ENCODE assay signal across 10 cellular contexts in genomic region chr9:122261469-122261881, GRCh38. TPM values are rescaled to one million over a fixed set of nuclear protein-coding genes. Genes with fewer than 3 reads are reported as not detected.
A peak's percentile ranks its signal among the peaks of the same experiment; 100 is the strongest.
DNase-seq lines count a peak whose midpoint lies in the region; ATAC-seq, FAIRE-seq and TF ChIP-seq lines count a peak whose summit lies in the region.
"Had no signal": no experiment of that assay in that cellular context is flagged by ENCODE, and none has a peak within 500 bp of the region (broad histone marks: within the 10 kb centered on the region; RNA-seq: fewer than 3 reads in every experiment).

No MANE protein-coding gene starts in this region.

- TF ChIP-seq POLR2A in K562 (conservative IDR thresholded peaks at IDR 0.05) (no peak), HepG2 (IDR thresholded peaks at IDR 0.05; ENCODE audit: insufficient read depth in 1 of 2, low read depth in 2 of 2, low read length in 2 of 2) (no peak)

- no peak for TF ChIP-seq EP300 in K562 (IDR thresholded peaks at IDR 0.05; ENCODE audit: low read length)
- no peak for TF ChIP-seq EP300 in HepG2 (IDR thresholded peaks at IDR 0.05; ENCODE audit: low read depth in 2 of 2, low read length in 2 of 2)
- TF ChIP-seq EP300 in HepG2 (CRISPR knock-in tag; IDR thresholded peaks at IDR 0.05; ENCODE audit: borderline replicate concordance) = no peak

- TF ChIP-seq CTCF in HEK293 (tag by site-specific recombination; IDR thresholded peaks at IDR 0.05) = no peak
- no peak for TF ChIP-seq CTCF in K562 (IDR thresholded peaks at IDR 0.05 in 2 of 3, conservative IDR thresholded peaks at IDR 0.05 in 1 of 3; ENCODE audit: insufficient read depth in 2 of 3, low read depth in 1 of 3, low read length in 3 of 3)
- TF ChIP-seq CTCF in HepG2 (CRISPR knock-in tag; IDR thresholded peaks at IDR 0.05) = no peak

- H2AFZ ChIP-seq in ACC112 (ENCODE audit: low read length, unreplicated experiment) = no peak overlapping the region
- H2AFZ ChIP-seq in K562 (ENCODE audit: low read depth, low read length) = no peak overlapping the region
- H2AFZ ChIP-seq in HepG2 (ENCODE audit: low read length) = no peak overlapping the region

- POLR2A ChIA-PET in HEK293 (lab: Yijun Ruan, JAX) (interaction anchor here (2.1 kb wide), 1 partner anchor 9 kb away, joined by 5 read pairs; no protein-coding TSS in a partner anchor), K562 (lab: Yijun Ruan, JAX) (interaction anchor here (0.6 to 1.2 kb wide), 2 partner anchors 39 to 1435 kb away, joined by 3 read pairs; no protein-coding TSS in a partner anchor), HepG2 (lab: Yijun Ruan, JAX) (no interaction called here)

- WGBS in K562 (ENCODE audit: insufficient coverage, low coverage, missing lambda C conversion rate) = 13% methylated on average over 1 of the region's 1 CpG
- 14% methylated on average over 1 of the region's 1 CpG for WGBS in HepG2 (ENCODE audit: low lambda C conversion rate)

- in situ Hi-C loops in K562 (cut with MboI) (no loop called here), HepG2 (cut with HindIII; ENCODE audit: extremely low pct_ligation_motif_present, low pct_unique_long_range_greater_than_20kb) (no loop called here)

- intact Hi-C loops in K562 (cut with micrococcal nuclease) = loop anchor here (5.0 kb wide), 1 partner anchor 104 kb away; the partner anchor contains the start of genes MORN5 and NDUFA8
- intact Hi-C loops in HepG2 (cut with micrococcal nuclease; ENCODE audit: unreplicated experiment) = loop anchor here (5.0 kb wide), 3 partner anchors 74 to 164 kb away; no protein-coding TSS in a partner anchor

- CTCF ChIA-PET in HEK293 (lab: Yijun Ruan, JAX) = interaction anchor here (0.6 to 5.3 kb wide), 2 partner anchors 64 to 135 kb away, joined by 3 to 19 read pairs; no protein-coding TSS in a partner anchor
- CTCF ChIA-PET in K562 (lab: Yijun Ruan, JAX; ENCODE audit: low intra/inter-chr PET ratio) = no interaction called here
- CTCF ChIA-PET in HepG2 (lab: Yijun Ruan, JAX; ENCODE audit: low intra/inter-chr PET ratio, low total read pairs) = no interaction called here

- peaks cover 60% of the 10 kb centered on the region for H3K79me2 ChIP-seq in ACC112 (ENCODE audit: control insufficient read depth, insufficient read depth, low read length, unreplicated experiment)
- peaks cover 72% of the 10 kb centered on the region for H3K79me2 ChIP-seq in K562 (ENCODE audit: control insufficient read depth, insufficient read depth, low read length)
- H3K79me2 ChIP-seq in HepG2 (ENCODE audit: insufficient read depth, low read length) = peaks cover 39% of the 10 kb centered on the region

- no peaks in the 10 kb centered on the region for H3K9me3 ChIP-seq in HEK293 (ENCODE audit: control insufficient read depth, insufficient read depth, low read depth, low read length)
- H3K9me3 ChIP-seq in K562 (replicated peaks; ENCODE audit: control insufficient read depth, insufficient read depth, low read depth, low read length) = no peaks in the 10 kb centered on the region
- H3K9me3 ChIP-seq in HepG2 (ENCODE audit: low read length) = no peaks in the 10 kb centered on the region

- no peaks in the 10 kb centered on the region for H3K9me1 ChIP-seq in K562 (ENCODE audit: control insufficient read depth, insufficient read depth, low read length)

- no TSS peak for BruUV-seq in K562 (replicated peaks; lab: Mats Ljungman, UMichigan)
- BruUV-seq in HepG2 (replicated peaks; lab: Mats Ljungman, UMichigan) = no TSS peak

- peak overlapping the region; percentile 14; the same call in 1 of the 2 replicates for H3K27ac ChIP-seq in ACC112 (ENCODE audit: low read depth, low read length)
- H3K27ac ChIP-seq in HEK293 (ENCODE audit: extremely low read depth, low read depth, low read length) = peak overlapping the region; percentile 24; the same call in 1 of the 2 replicates
- no peak overlapping the region for H3K27ac ChIP-seq in K562 (ENCODE audit: extremely low read depth, low read depth, low read length)
- H3K27ac ChIP-seq in HepG2 (ENCODE audit: extremely low read length, insufficient read depth, low read length) = no peak overlapping the region
- H3K27ac ChIP-seq: KMS-11 had no signal

- peak; percentile 17; the same call in 1 of the 3 replicates for ATAC-seq in K562
- ATAC-seq in HepG2 = peak; percentile 63
- ATAC-seq in GM21515 (IDR thresholded peaks at IDR 0.05; ENCODE audit: unreplicated experiment) = no peak
- ATAC-seq in GM21737 (IDR thresholded peaks at IDR 0.05; ENCODE audit: unreplicated experiment) = no peak

- peak; percentile 19 to 73 (median 34) for DNase-seq in K562 (ENCODE audit: extremely low read depth in 1 of 4, low spot score in 3 of 4)
- peak; percentile 89 for DNase-seq in HepG2 (ENCODE audit: low spot score)
- no peak for DNase-seq in activated CD8-positive, alpha-beta memory T cell treated with anti-CD3 and anti-CD28 coated beads for 24 hours
- no peak for DNase-seq in NCI-H1417 treated with DMSO at 0.1 percent for 48 hours (lab: John Stamatoyannopoulos, UW)
- DNase-seq: activated naive CD4-positive, alpha-beta T cell treated with anti-CD3 and anti-CD28 coated beads, Interleukin-2, amount 50 U/mL, for 16 hours had no signal

- no peak for TF ChIP-seq RAD21 in K562 (CRISPR knock-in tag; conservative IDR thresholded peaks at IDR 0.05 in 1 of 2, IDR thresholded peaks at IDR 0.05 in 1 of 2)
- TF ChIP-seq RAD21 in HepG2 (CRISPR knock-in tag; IDR thresholded peaks at IDR 0.05) = no peak

- H3K36me3 ChIP-seq in ACC112 (ENCODE audit: insufficient read depth, low read length) (peaks cover 21% of the 10 kb centered on the region), HEK293 (ENCODE audit: control insufficient read depth in 2 of 2, insufficient read depth in 1 of 2, low read length in 2 of 2) (peaks cover 8 to 39% of the 10 kb centered on the region in 2 experiments), K562 (ENCODE audit: control insufficient read depth, insufficient read depth, low read length) (peaks cover 72% of the 10 kb centered on the region), HepG2 (replicated peaks in 1 of 2; ENCODE audit: control insufficient read depth in 1 of 2, insufficient read depth in 2 of 2, low read length in 2 of 2) (peaks cover 4 to 8% of the 10 kb centered on the region in 2 experiments; a peak in 3 of 5 replicates)

- FAIRE-seq in K562 (lab: Jason Lieb, UNC) (no peak), HepG2 (lab: Jason Lieb, UNC) (peak; percentile 72)

- H4K20me1 ChIP-seq in K562 (replicated peaks; ENCODE audit: control insufficient read depth, insufficient read depth, low read length) = no peaks in the 10 kb centered on the region
- H4K20me1 ChIP-seq in HepG2 (ENCODE audit: insufficient read depth, low read length) = no peaks in the 10 kb centered on the region

- H3K4me3 ChIP-seq in ACC112 (ENCODE audit: low read depth, low read length) (peak overlapping the region; percentile 55; the same call in 1 of the 2 replicates), HEK293 (ENCODE audit: low read depth, low read length) (no peak overlapping the region), K562 (no peak overlapping the region), HepG2 (replicated peaks in 1 of 3; ENCODE audit: insufficient read depth in 1 of 3, low read depth in 2 of 3, low read length in 3 of 3) (no peak overlapping the region)

- H3K4me1 ChIP-seq in ACC112 (ENCODE audit: control insufficient read depth, insufficient read depth, low read length, unreplicated experiment) (peaks cover 36% of the 10 kb centered on the region), HEK293 (ENCODE audit: control insufficient read depth, insufficient read depth, low read length) (peaks cover 4% of the 10 kb centered on the region), K562 (replicated peaks in 1 of 2; ENCODE audit: control insufficient read depth in 2 of 2, insufficient read depth in 2 of 2, low read length in 2 of 2) (peaks cover 4 to 26% of the 10 kb centered on the region in 2 experiments; a peak in 3 of 5 replicates), HepG2 (ENCODE audit: insufficient read depth, low read length) (peaks cover 42% of the 10 kb centered on the region)

- H3K9ac ChIP-seq in K562 (ENCODE audit: insufficient read depth in 1 of 2, low read depth in 2 of 2, low read length in 2 of 2) = no peak overlapping the region; a peak in 1 of 4 replicates
- no peak overlapping the region for H3K9ac ChIP-seq in HepG2 (ENCODE audit: insufficient read depth, low read depth, low read length)
- H3K9ac ChIP-seq: KMS-11 had no signal

- H3K4me2 ChIP-seq in K562 (ENCODE audit: insufficient read depth, low read length) (0 out of 2 replicates have a peak overlapping the region, but pooled peaks have one; percentile 5), HepG2 (ENCODE audit: low read depth, low read length) (peak overlapping the region; percentile 40)
- H3K4me2 ChIP-seq: KMS-11 had no signal

- H3K27me3 ChIP-seq in ACC112 (ENCODE audit: insufficient read depth, low read length) = no peaks in the 10 kb centered on the region
- H3K27me3 ChIP-seq in K562 (ENCODE audit: control insufficient read depth in 2 of 2, insufficient read depth in 2 of 2, low read length in 2 of 2) = no peaks in the 10 kb centered on the region
- H3K27me3 ChIP-seq in HepG2 (ENCODE audit: control insufficient read depth in 1 of 2, insufficient read depth in 2 of 2, low read length in 2 of 2) = no peaks in the 10 kb centered on the region; a peak in 1 of 5 replicates

RNA-seq across cellular contexts. Expression of gene RBM18, which starts 3.2 kb away (rescaled TPM):
- total RNA-seq in K562 (2011; cell fraction: chromatin; rRNA removed; ENCODE audit: low replicate concordance) = 4.5 and 12.6 TPM in 2 replicates
- total RNA-seq in K562 (2011; cell fraction: nucleolus; rRNA removed) = 3.5 and 3.7 TPM in 2 replicates
- total RNA-seq in K562 (2011; cell fraction: nucleoplasm; rRNA removed) = 5.8 and 9.0 TPM in 2 replicates
- 7.4 and 7.9 TPM in 2 replicates for total RNA-seq in K562 (2014; rRNA removed)
- total RNA-seq in K562 (2014; rRNA removed; fragmentation: Illumina TruSeq; extraction: Trizol) = 24.5 and 25.2 TPM in 2 replicates
- 14.6 and 16.3 TPM in 2 replicates for total RNA-seq in K562 (2015; rRNA removed; fragmentation: Illumina TruSeq; extraction: Trizol)
- total RNA-seq in K562 (2021) = 34.0 and 36.4 TPM in 2 replicates
- 46.5 and 61.7 TPM in 2 replicates for polyA plus RNA-seq in K562 (2011; rRNA removed)
- 8.2 and 10.9 TPM in 2 replicates for polyA plus RNA-seq in K562 (2011; cell fraction: cytosol; rRNA removed)
- 6.1 and 11.3 TPM in 2 replicates for polyA plus RNA-seq in K562 (2011; cell fraction: nucleus; rRNA removed)
- 22.9 and 29.0 TPM in 2 replicates for polyA plus RNA-seq in K562 (2012)
- polyA plus RNA-seq in K562 (2014; fragmentation: Illumina TruSeq; extraction: Trizol) = 39.6 and 41.8 TPM in 2 replicates
- polyA plus RNA-seq in K562 (2014; fragmentation: Nextera tagmentation; extraction: Ambion mirVana) = 10 to 100 TPM; 84.1 to 86.3 TPM
- 20.0 and 26.5 TPM in 2 replicates for polyA plus RNA-seq in K562 (2014; rRNA removed)
- 29.0 and 32.7 TPM in 2 replicates for polyA minus RNA-seq in K562 (2011; rRNA and poly(A)+ RNA removed)
- 6.8 and 12.9 TPM in 2 replicates for polyA minus RNA-seq in K562 (2011; cell fraction: cytosol; rRNA and poly(A)+ RNA removed)
- 2.4 and 4.9 TPM in 2 replicates for polyA minus RNA-seq in K562 (2011; cell fraction: nucleus; rRNA and poly(A)+ RNA removed)
- 16.6 and 29.5 TPM in 2 replicates for total RNA-seq in HepG2 (2016; rRNA removed; fragmentation: Illumina TruSeq; extraction: Trizol)
- total RNA-seq in HepG2 (2016; cell fraction: cytosol; rRNA removed; fragmentation: Illumina TruSeq; extraction: Trizol; ENCODE audit: low read depth) = 3.8 and 5.2 TPM in 2 replicates
- total RNA-seq in HepG2 (2016; cell fraction: insoluble cytoplasmic fraction; rRNA removed; fragmentation: Illumina TruSeq; extraction: Trizol) = 18.9 and 29.3 TPM in 2 replicates
- total RNA-seq in HepG2 (2016; cell fraction: membrane; rRNA removed; fragmentation: Illumina TruSeq; extraction: Trizol) = 16.2 and 16.3 TPM in 2 replicates
- 9.0 and 10.2 TPM in 2 replicates for total RNA-seq in HepG2 (2016; cell fraction: nucleus; rRNA removed; fragmentation: Illumina TruSeq; extraction: Trizol)
- polyA plus RNA-seq in HepG2 (2011; rRNA removed) = 11.2 and 12.6 TPM in 2 replicates
- 5.3 and 8.7 TPM in 2 replicates for polyA plus RNA-seq in HepG2 (2011; cell fraction: cytosol; rRNA removed)
- polyA plus RNA-seq in HepG2 (2011; cell fraction: nucleus; rRNA removed) = 3.8 and 3.9 TPM in 2 replicates
- 7.5 and 10.2 TPM in 2 replicates for polyA plus RNA-seq in HepG2 (2012)
- 12.0 and 13.9 TPM in 2 replicates for polyA plus RNA-seq in HepG2 (2016; cell fraction: cytosol; fragmentation: Illumina TruSeq; extraction: Trizol; ENCODE audit: low read depth)
- 30.2 and 33.4 TPM in 2 replicates for polyA plus RNA-seq in HepG2 (2016; cell fraction: insoluble cytoplasmic fraction; fragmentation: Illumina TruSeq; extraction: Trizol; ENCODE audit: low read depth)
- 15.3 and 17.2 TPM in 2 replicates for polyA plus RNA-seq in HepG2 (2016; cell fraction: membrane; fragmentation: Illumina TruSeq; extraction: Trizol; ENCODE audit: low read depth)
- polyA plus RNA-seq in HepG2 (2016; cell fraction: nucleus; fragmentation: Illumina TruSeq; extraction: Trizol; ENCODE audit: insufficient read depth, low read depth) = 13.6 and 14.4 TPM in 2 replicates
- polyA minus RNA-seq in HepG2 (2011; rRNA and poly(A)+ RNA removed; ENCODE audit: low replicate concordance) = 3.5 and 17.4 TPM in 2 replicates
- polyA minus RNA-seq in HepG2 (2011; cell fraction: cytosol; rRNA and poly(A)+ RNA removed) = 8.4 and 10.2 TPM in 2 replicates
- polyA minus RNA-seq in HepG2 (2011; cell fraction: nucleus; rRNA and poly(A)+ RNA removed) = 6.8 and 9.6 TPM in 2 replicates

RNA-seq across cellular contexts. Expression of gene MRRF, which starts 3.2 kb away (rescaled TPM):
- total RNA-seq in K562 (2011; cell fraction: chromatin; rRNA removed; ENCODE audit: low replicate concordance) = 118 and 197 TPM in 2 replicates
- total RNA-seq in K562 (2011; cell fraction: nucleolus; rRNA removed) = 66.7 and 74.3 TPM in 2 replicates
- total RNA-seq in K562 (2011; cell fraction: nucleoplasm; rRNA removed) = 91.3 and 97.5 TPM in 2 replicates
- total RNA-seq in K562 (2014; rRNA removed) = 53.6 and 57.9 TPM in 2 replicates
- 81.2 and 89.5 TPM in 2 replicates for total RNA-seq in K562 (2014; rRNA removed; fragmentation: Illumina TruSeq; extraction: Trizol)
- total RNA-seq in K562 (2015; rRNA removed; fragmentation: Illumina TruSeq; extraction: Trizol) = 65.7 and 70.8 TPM in 2 replicates
- 49.0 and 55.0 TPM in 2 replicates for total RNA-seq in K562 (2021)
- 101 and 105 TPM in 2 replicates for polyA plus RNA-seq in K562 (2011; rRNA removed)
- polyA plus RNA-seq in K562 (2011; cell fraction: cytosol; rRNA removed) = 32.0 and 54.7 TPM in 2 replicates
- polyA plus RNA-seq in K562 (2011; cell fraction: nucleus; rRNA removed) = 155 and 246 TPM in 2 replicates
- polyA plus RNA-seq in K562 (2012) = 45.7 and 52.4 TPM in 2 replicates
- 81.3 and 93.1 TPM in 2 replicates for polyA plus RNA-seq in K562 (2014; fragmentation: Illumina TruSeq; extraction: Trizol)
- 10 to 100 TPM; 78.6 to 95.1 TPM for polyA plus RNA-seq in K562 (2014; fragmentation: Nextera tagmentation; extraction: Ambion mirVana)
- 80.2 and 86.8 TPM in 2 replicates for polyA plus RNA-seq in K562 (2014; rRNA removed)
- polyA minus RNA-seq in K562 (2011; rRNA and poly(A)+ RNA removed) = 103 and 108 TPM in 2 replicates
- 34.3 and 46.7 TPM in 2 replicates for polyA minus RNA-seq in K562 (2011; cell fraction: cytosol; rRNA and poly(A)+ RNA removed)
- 56.1 and 91.1 TPM in 2 replicates for polyA minus RNA-seq in K562 (2011; cell fraction: nucleus; rRNA and poly(A)+ RNA removed)
- 37.3 and 47.2 TPM in 2 replicates for total RNA-seq in HepG2 (2016; rRNA removed; fragmentation: Illumina TruSeq; extraction: Trizol)
- 25.8 and 26.7 TPM in 2 replicates for total RNA-seq in HepG2 (2016; cell fraction: cytosol; rRNA removed; fragmentation: Illumina TruSeq; extraction: Trizol; ENCODE audit: low read depth)
- total RNA-seq in HepG2 (2016; cell fraction: insoluble cytoplasmic fraction; rRNA removed; fragmentation: Illumina TruSeq; extraction: Trizol) = 33.6 and 46.2 TPM in 2 replicates
- total RNA-seq in HepG2 (2016; cell fraction: membrane; rRNA removed; fragmentation: Illumina TruSeq; extraction: Trizol) = 36.7 and 37.4 TPM in 2 replicates
- total RNA-seq in HepG2 (2016; cell fraction: nucleus; rRNA removed; fragmentation: Illumina TruSeq; extraction: Trizol) = 28.1 and 30.3 TPM in 2 replicates
- 37.6 and 44.3 TPM in 2 replicates for polyA plus RNA-seq in HepG2 (2011; rRNA removed)
- 17.7 and 22.3 TPM in 2 replicates for polyA plus RNA-seq in HepG2 (2011; cell fraction: cytosol; rRNA removed)
- 60.6 and 64.1 TPM in 2 replicates for polyA plus RNA-seq in HepG2 (2011; cell fraction: nucleus; rRNA removed)
- polyA plus RNA-seq in HepG2 (2012) = 26.9 and 27.3 TPM in 2 replicates
- polyA plus RNA-seq in HepG2 (2016; cell fraction: cytosol; fragmentation: Illumina TruSeq; extraction: Trizol; ENCODE audit: low read depth) = 19.2 and 20.6 TPM in 2 replicates
- polyA plus RNA-seq in HepG2 (2016; cell fraction: insoluble cytoplasmic fraction; fragmentation: Illumina TruSeq; extraction: Trizol; ENCODE audit: low read depth) = 53.7 and 54.2 TPM in 2 replicates
- 36.1 and 38.2 TPM in 2 replicates for polyA plus RNA-seq in HepG2 (2016; cell fraction: membrane; fragmentation: Illumina TruSeq; extraction: Trizol; ENCODE audit: low read depth)
- polyA plus RNA-seq in HepG2 (2016; cell fraction: nucleus; fragmentation: Illumina TruSeq; extraction: Trizol; ENCODE audit: insufficient read depth, low read depth) = 57.9 and 61.6 TPM in 2 replicates
- polyA minus RNA-seq in HepG2 (2011; rRNA and poly(A)+ RNA removed; ENCODE audit: low replicate concordance) = 30.5 and 135 TPM in 2 replicates
- 12.8 and 14.6 TPM in 2 replicates for polyA minus RNA-seq in HepG2 (2011; cell fraction: cytosol; rRNA and poly(A)+ RNA removed)
- 47.4 and 62.7 TPM in 2 replicates for polyA minus RNA-seq in HepG2 (2011; cell fraction: nucleus; rRNA and poly(A)+ RNA removed)

RNA-seq across cellular contexts. Expression of gene LHX6, which starts 32.7 kb away (rescaled TPM):
- total RNA-seq in K562 (2011; cell fraction: chromatin; rRNA removed; ENCODE audit: low replicate concordance) = 9.0 and 14.1 TPM in 2 replicates
- 10.5 and 14.0 TPM in 2 replicates for total RNA-seq in K562 (2011; cell fraction: nucleolus; rRNA removed)
- total RNA-seq in K562 (2011; cell fraction: nucleoplasm; rRNA removed) = 10.1 and 17.3 TPM in 2 replicates
- total RNA-seq in K562 (2014; rRNA removed) = 16.3 and 23.8 TPM in 2 replicates
- 5.1 and 5.4 TPM in 2 replicates for total RNA-seq in K562 (2014; rRNA removed; fragmentation: Illumina TruSeq; extraction: Trizol)
- total RNA-seq in K562 (2015; rRNA removed; fragmentation: Illumina TruSeq; extraction: Trizol) = 7.1 and 8.3 TPM in 2 replicates
- total RNA-seq in K562 (2021) = 13.4 and 14.0 TPM in 2 replicates
- polyA plus RNA-seq in K562 (2011; rRNA removed) = 7.9 and 9.4 TPM in 2 replicates
- polyA plus RNA-seq in K562 (2011; cell fraction: cytosol; rRNA removed) = 7.8 and 18.0 TPM in 2 replicates
- 10.5 and 16.5 TPM in 2 replicates for polyA plus RNA-seq in K562 (2011; cell fraction: nucleus; rRNA removed)
- polyA plus RNA-seq in K562 (2012) = 5.0 and 9.0 TPM in 2 replicates
- 9.5 and 14.8 TPM in 2 replicates for polyA plus RNA-seq in K562 (2014; fragmentation: Illumina TruSeq; extraction: Trizol)
- polyA plus RNA-seq in K562 (2014; fragmentation: Nextera tagmentation; extraction: Ambion mirVana) = 1 to 10 TPM; 2.8 to 3.4 TPM
- polyA plus RNA-seq in K562 (2014; rRNA removed) = 12.0 and 20.9 TPM in 2 replicates
- 5.1 and 5.6 TPM in 2 replicates for polyA minus RNA-seq in K562 (2011; rRNA and poly(A)+ RNA removed)
- polyA minus RNA-seq in K562 (2011; cell fraction: cytosol; rRNA and poly(A)+ RNA removed) = 4.7 and 8.4 TPM in 2 replicates
- polyA minus RNA-seq in K562 (2011; cell fraction: nucleus; rRNA and poly(A)+ RNA removed) = 5.2 and 6.5 TPM in 2 replicates
- 0.70 and 1.3 TPM in 2 replicates for total RNA-seq in HepG2 (2016; rRNA removed; fragmentation: Illumina TruSeq; extraction: Trizol)
- total RNA-seq in HepG2 (2016; cell fraction: cytosol; rRNA removed; fragmentation: Illumina TruSeq; extraction: Trizol; ENCODE audit: low read depth) = 0.18 and 0.20 TPM in 2 replicates
- 0.58 and 0.89 TPM in 2 replicates for total RNA-seq in HepG2 (2016; cell fraction: insoluble cytoplasmic fraction; rRNA removed; fragmentation: Illumina TruSeq; extraction: Trizol)
- total RNA-seq in HepG2 (2016; cell fraction: membrane; rRNA removed; fragmentation: Illumina TruSeq; extraction: Trizol) = 0.69 and 0.80 TPM in 2 replicates
- 0.38 and 1.1 TPM in 2 replicates for total RNA-seq in HepG2 (2016; cell fraction: nucleus; rRNA removed; fragmentation: Illumina TruSeq; extraction: Trizol)
- polyA plus RNA-seq in HepG2 (2011; rRNA removed) = 1.1 and 1.2 TPM in 2 replicates
- polyA plus RNA-seq in HepG2 (2011; cell fraction: cytosol; rRNA removed) = 0.94 and 1.1 TPM in 2 replicates
- 1.7 TPM in 2 replicates for polyA plus RNA-seq in HepG2 (2011; cell fraction: nucleus; rRNA removed)
- polyA plus RNA-seq in HepG2 (2012) = 1.0 and 1.2 TPM in 2 replicates
- 0.11 and 0.24 TPM in 2 replicates for polyA plus RNA-seq in HepG2 (2016; cell fraction: cytosol; fragmentation: Illumina TruSeq; extraction: Trizol; ENCODE audit: low read depth)
- 1.2 and 1.3 TPM in 2 replicates for polyA plus RNA-seq in HepG2 (2016; cell fraction: insoluble cytoplasmic fraction; fragmentation: Illumina TruSeq; extraction: Trizol; ENCODE audit: low read depth)
- 0.37 and 0.55 TPM in 2 replicates for polyA plus RNA-seq in HepG2 (2016; cell fraction: membrane; fragmentation: Illumina TruSeq; extraction: Trizol; ENCODE audit: low read depth)
- polyA plus RNA-seq in HepG2 (2016; cell fraction: nucleus; fragmentation: Illumina TruSeq; extraction: Trizol; ENCODE audit: insufficient read depth, low read depth) = 0.93 and 1.9 TPM in 2 replicates
- polyA minus RNA-seq in HepG2 (2011; rRNA and poly(A)+ RNA removed; ENCODE audit: low replicate concordance) = 0.37 and 2.3 TPM in 2 replicates
- 0.44 and 0.79 TPM in 2 replicates for polyA minus RNA-seq in HepG2 (2011; cell fraction: cytosol; rRNA and poly(A)+ RNA removed)
- polyA minus RNA-seq in HepG2 (2011; cell fraction: nucleus; rRNA and poly(A)+ RNA removed) = 0.90 and 1.9 TPM in 2 replicates

Comparison
In these comparisons a context has a peak if more than half of its experiments do, and no peak if none do; other contexts are left out.
1. H3K27ac ChIP-seq: peak in ACC112 (single experiment) and HEK293 (single experiment); none in K562 (single experiment) and HepG2 (single experiment).
2. ATAC-seq: peak in K562 (single experiment) and HepG2 (single experiment); none in GM21515 (single experiment) and GM21737 (single experiment).
3. DNase-seq: peak in K562 (4 of 4) and HepG2 (single experiment); none in activated CD8-positive, alpha-beta memory T cell treated with anti-CD3 and anti-CD28 coated beads for 24 hours (single experiment) and NCI-H1417 treated with DMSO at 0.1 percent for 48 hours (single experiment).